In the genomic region with DNA sequence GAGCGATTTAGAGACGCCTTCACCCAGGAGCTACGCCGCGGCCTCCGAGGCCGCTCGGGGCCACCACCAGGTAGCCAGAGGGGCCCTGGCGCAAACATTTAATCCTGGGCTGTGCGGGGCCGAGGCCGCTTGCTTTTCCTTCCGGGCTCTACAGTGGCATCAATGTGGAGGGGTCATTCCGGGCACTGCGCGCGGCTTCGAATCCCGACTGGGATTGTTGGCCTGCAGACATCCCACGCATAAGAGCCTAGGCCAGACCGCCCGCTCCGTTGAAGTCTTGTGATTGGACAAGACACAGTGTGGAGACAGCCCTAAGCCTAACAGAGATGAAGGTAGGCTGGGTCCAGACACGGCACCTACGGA, we compare ENCODE assay signal across 8 cellular contexts. TPM values are rescaled to one million over a fixed set of nuclear protein-coding genes. Genes with fewer than 3 reads are reported as not detected.
A peak's percentile ranks its signal among the peaks of the same experiment; 100 is the strongest.
DNase-seq lines count a peak whose midpoint lies in the region; ATAC-seq and TF ChIP-seq lines count a peak whose summit lies in the region.

No MANE protein-coding gene starts in this region.

- H3K4me3 ChIP-seq in spleen: peak overlapping the region; percentile 87 to 100 (median 100)

- intact Hi-C loops in spleen (cut with DNase I; ENCODE audit: low total_unique reads): loop anchor here (10.0 kb wide), 1 partner anchor 78 kb away; a partner anchor contains a TSS
- intact Hi-C loops in sciatic nerve (cut with DNase I): no loop called here

- H3K36me3 ChIP-seq in KOPT-K1 (ENCODE audit: insufficient read depth, low read length) (peaks cover 43% of the 10 kb centered on the region), spleen (peaks cover 0 to 42% (median 16%) of the 10 kb centered on the region in 6 donors)

- TF ChIP-seq CTCF in C4-2B (conservative IDR thresholded peaks at IDR 0.05) (no peak), spleen (IDR thresholded peaks at IDR 0.05 in 8 of 11, conservative IDR thresholded peaks at IDR 0.05 in 3 of 11) (no peak)

- WGBS in spleen, 5 donors: 0 to 1% (median 0%) methylated on average over 9 to 25 of the region's 25 CpGs

- no peaks in the 10 kb centered on the region for H3K9me3 ChIP-seq in KOPT-K1 (ENCODE audit: insufficient read depth, low read length, poor library complexity, severe bottlenecking)
- no peaks in the 10 kb centered on the region for H3K9me3 ChIP-seq in spleen

- DNase-seq in islet precursor cell (peak; percentile 61), spleen (no peak), sciatic nerve (ENCODE audit: low spot score) (no peak)

- H3K27ac ChIP-seq in C4-2B (peak overlapping the region; percentile 95), KOPT-K1 (ENCODE audit: low read depth, low read length, poor library complexity, severe bottlenecking) (peak overlapping the region; percentile 77), angular gyrus (ENCODE audit: low read depth, low read length) (peak overlapping the region; percentile 41), spleen (peak overlapping the region; percentile 91 to 96 (median 94))

- ATAC-seq in GM21381 (IDR thresholded peaks at IDR 0.05; ENCODE audit: unreplicated experiment): peak; percentile 13
- ATAC-seq in sciatic nerve: no peak
- no peak for ATAC-seq in HG02973 (IDR thresholded peaks at IDR 0.05; ENCODE audit: unreplicated experiment)

- peaks cover 23 to 58% (median 45%) of the 10 kb centered on the region in 6 donors for H3K4me1 ChIP-seq in spleen

- no peaks in the 10 kb centered on the region for H3K27me3 ChIP-seq in spleen (replicated peaks in 1 of 7)

- TF ChIP-seq POLR2A in spleen (IDR thresholded peaks at IDR 0.05): no peak

RNA-seq across cellular contexts. Expression of a gene that starts 0.6 kb away (rescaled TPM):
- 10 to 100 TPM; 44.6 to 50.2 (median 48.7) TPM for total RNA-seq in spleen
- 10 to 100 TPM; 53.7 to 61.1 (median 56.9) TPM for polyA plus RNA-seq in spleen
- total RNA-seq in sciatic nerve: 39.9 TPM

RNA-seq across cellular contexts. Expression of a gene that starts 25.7 kb away (rescaled TPM):
- total RNA-seq in spleen (1 to 10 TPM; 2.0 to 5.1 (median 2.6) TPM), sciatic nerve (5.4 TPM)
- polyA plus RNA-seq in spleen: 1 to 10 TPM; 2.0 to 2.6 (median 2.2) TPM

Comparison
In these comparisons a context has a peak if more than half of its experiments do, and no peak if none do; other contexts are left out.
1. H3K27ac ChIP-seq: peak in every context shown above with its lines; median percentile 95 in C4-2B; 94 in spleen; 77 in KOPT-K1; 41 in angular gyrus.